11 cellular contexts compared by ENCODE assay signal in genomic region chr22:24994070-24994763, GRCh38. TPM values are rescaled to one million over a fixed set of nuclear protein-coding genes. Genes with fewer than 3 reads are reported as not detected.
DNase-seq lines count a peak whose midpoint lies in the region; ATAC-seq and TF ChIP-seq lines count a peak whose summit lies in the region.
"Had no signal": no experiment of that assay in that cellular context is flagged by ENCODE, and none has a peak within 500 bp of the region (broad histone marks: within the 10 kb centered on the region; RNA-seq: fewer than 3 reads in every experiment).

No MANE protein-coding gene starts in this region.

- H3K4me3 Mint-ChIP-seq in stimulated activated naive CD8-positive, alpha-beta T cell treated with anti-CD3 and anti-CD28 coated beads, Interleukin-15, amount 100 ng/mL, for 72 hours, result no peak overlapping the region
- H3K4me3 Mint-ChIP-seq: activated naive CD4-positive, alpha-beta T cell treated with anti-CD3 and anti-CD28 coated beads, Interleukin-2, amount 50 U/mL, for 24 hours had no signal

- peak overlapping the region in 1 of 2 donors; percentile 61 for H3K27ac Mint-ChIP-seq in stimulated activated naive CD8-positive, alpha-beta T cell treated with anti-CD3 and anti-CD28 coated beads, Interleukin-15, amount 100 ng/mL, for 72 hours
- H3K27ac Mint-ChIP-seq: activated naive CD4-positive, alpha-beta T cell treated with anti-CD3 and anti-CD28 coated beads, Interleukin-2, amount 50 U/mL, for 24 hours had no signal

- H3K9me3 ChIP-seq in Panc1 (ENCODE audit: control insufficient read depth, insufficient read depth, low read depth, low read length), result no peaks in the 10 kb centered on the region
- H3K9me3 ChIP-seq in right cardiac atrium (ENCODE audit: control insufficient read depth, low read length), result no peaks in the 10 kb centered on the region

- peaks cover 38% of the 10 kb centered on the region for H3K27me3 Mint-ChIP-seq in stimulated activated naive CD8-positive, alpha-beta T cell treated with anti-CD3 and anti-CD28 coated beads, Interleukin-15, amount 100 ng/mL, for 72 hours

- peaks cover 20% of the 10 kb centered on the region for H3K4me1 Mint-ChIP-seq in stimulated activated naive CD8-positive, alpha-beta T cell treated with anti-CD3 and anti-CD28 coated beads, Interleukin-15, amount 100 ng/mL, for 72 hours
- H3K4me1 Mint-ChIP-seq: activated naive CD4-positive, alpha-beta T cell treated with anti-CD3 and anti-CD28 coated beads, Interleukin-2, amount 50 U/mL, for 24 hours had no signal

- 83% methylated on average over 7 of the region's 7 CpGs for WGBS in right cardiac atrium

- ATAC-seq in Panc1 (peak; percentile 35; the same call in 1 of the 2 replicates), right cardiac atrium (no peak), GM21381 (IDR thresholded peaks at IDR 0.05; ENCODE audit: unreplicated experiment) (no peak)
- peak; percentile 96 for ATAC-seq in stimulated activated naive CD8-positive, alpha-beta T cell treated with anti-CD3 and anti-CD28 coated beads, Interleukin-15, amount 100 ng/mL, for 72 hours
- ATAC-seq: naive thymus-derived CD4-positive, alpha-beta T cell had no signal

- no peaks in the 10 kb centered on the region for H3K27me3 ChIP-seq in Panc1 (ENCODE audit: control insufficient read depth, insufficient read depth, low read length)
- no peaks in the 10 kb centered on the region for H3K27me3 ChIP-seq in right cardiac atrium (ENCODE audit: control insufficient read depth, insufficient read depth)

- H3K9me3 Mint-ChIP-seq in stimulated activated naive CD8-positive, alpha-beta T cell treated with anti-CD3 and anti-CD28 coated beads, Interleukin-15, amount 100 ng/mL, for 72 hours, result no peaks in the 10 kb centered on the region
- H3K9me3 Mint-ChIP-seq: activated naive CD4-positive, alpha-beta T cell treated with anti-CD3 and anti-CD28 coated beads, Interleukin-2, amount 50 U/mL, for 24 hours; naive thymus-derived CD4-positive, alpha-beta T cell had no signal

- no peak overlapping the region for H3K4me3 ChIP-seq in Panc1 (ENCODE audit: low read depth in 2 of 2, low read length in 2 of 2)
- no peak overlapping the region for H3K4me3 ChIP-seq in right cardiac atrium (ENCODE audit: low read length)

- intact Hi-C loops in Panc1 (cut with micrococcal nuclease; ENCODE audit: unreplicated experiment) (no loop called here), right cardiac atrium (cut with DNase I) (loop anchor here in 2 of 4 donors (5.0 to 10.0 kb wide), 2 partner anchors 33 to 51 kb away; no protein-coding TSS in a partner anchor)

- TF ChIP-seq CTCF in Panc1 (IDR thresholded peaks at IDR 0.05), result no peak

- in situ Hi-C loops in Panc1 (cut with HindIII; ENCODE audit: low pct_unique_long_range_greater_than_20kb, low sequenced_read_pairs), result no loop called here

- POLR2A ChIA-PET in Panc1 (lab: Charles Lee), result no interaction called here

- CTCF ChIA-PET in Panc1 (lab: Charles Lee), result no interaction called here

- H3K27ac ChIP-seq in Panc1 (ENCODE audit: low read length) (peak overlapping the region; percentile 21; the same call in 1 of the 2 replicates), right cardiac atrium (ENCODE audit: low read length) (no peak overlapping the region)

- DNase-seq in activated CD4-positive, alpha-beta T cell treated with anti-CD3 and anti-CD28 coated beads for 48 hours, result peak; percentile 68
- no peak for DNase-seq in activated CD4-positive, alpha-beta T cell treated with anti-CD3 and anti-CD28 coated beads, Interleukin-2, amount 50 U/mL, for 1 hour
- DNase-seq in Panc1 (ENCODE audit: low read depth, low spot score) (no peak), fibroblast of gingiva (ENCODE audit: low read depth) (peak; percentile 13), activated gamma-delta T cell (lab: John Stamatoyannopoulos, UW) (no peak), right cardiac atrium (no peak)
- DNase-seq in stimulated activated naive CD8-positive, alpha-beta T cell treated with anti-CD3 and anti-CD28 coated beads, Interleukin-15, amount 100 ng/mL, for 72 hours, result peak; percentile 29 to 53
- DNase-seq: DND-41 had no signal

- H3K36me3 ChIP-seq in Panc1 (ENCODE audit: control insufficient read depth, insufficient read depth, low read length), result no peaks in the 10 kb centered on the region

- BruUV-seq in Panc1 (replicated peaks; lab: Mats Ljungman, UMichigan), result no TSS peak

- H3K4me1 ChIP-seq in Panc1 (ENCODE audit: control insufficient read depth, insufficient read depth, low read length), result peaks cover 61% of the 10 kb centered on the region
- H3K4me1 ChIP-seq in right cardiac atrium (ENCODE audit: control insufficient read depth, insufficient read depth, low read length), result peaks cover 16% of the 10 kb centered on the region

RNA-seq across cellular contexts. Expression of gene KIAA1671, which starts 41.7 kb away (rescaled TPM):
- total RNA-seq in Panc1 (2021; ENCODE audit: unreplicated experiment) (48.1 TPM), right cardiac atrium (10 to 100 TPM; 17.3 to 24.0 (median 20.3) TPM)
- 21.9 TPM for polyA plus RNA-seq in Panc1 (2012; ENCODE audit: insufficient read length)
- 7.5 TPM for polyA plus RNA-seq in right cardiac atrium

RNA-seq across cellular contexts. Expression of gene LHFPL7, which starts 47.7 kb away (rescaled TPM):
- not detected for total RNA-seq in Panc1 (2021; ENCODE audit: unreplicated experiment)
- polyA plus RNA-seq in Panc1 (2012; ENCODE audit: insufficient read length), result not detected
- not detected for total RNA-seq in right cardiac atrium
- not detected for polyA plus RNA-seq in right cardiac atrium
- total RNA-seq: naive thymus-derived CD4-positive, alpha-beta T cell had no signal
- polyA plus RNA-seq: naive thymus-derived CD4-positive, alpha-beta T cell had no signal

Comparison
In these comparisons a context has a peak if more than half of its experiments do, and no peak if none do; other contexts are left out.
1. DNase-seq: peak in activated CD4-positive, alpha-beta T cell treated with anti-CD3 and anti-CD28 coated beads for 48 hours (single experiment), fibroblast of gingiva (single experiment) and stimulated activated naive CD8-positive, alpha-beta T cell treated with anti-CD3 and anti-CD28 coated beads, Interleukin-15, amount 100 ng/mL, for 72 hours (2 of 2); none in activated CD4-positive, alpha-beta T cell treated with anti-CD3 and anti-CD28 coated beads, Interleukin-2, amount 50 U/mL, for 1 hour (single experiment), Panc1 (single experiment), activated gamma-delta T cell (single experiment) and right cardiac atrium (0 of 3).
2. ATAC-seq: peak in Panc1 (single experiment) and stimulated activated naive CD8-positive, alpha-beta T cell treated with anti-CD3 and anti-CD28 coated beads, Interleukin-15, amount 100 ng/mL, for 72 hours (single experiment); none in right cardiac atrium (0 of 2) and GM21381 (single experiment).